In the genomic region with DNA sequence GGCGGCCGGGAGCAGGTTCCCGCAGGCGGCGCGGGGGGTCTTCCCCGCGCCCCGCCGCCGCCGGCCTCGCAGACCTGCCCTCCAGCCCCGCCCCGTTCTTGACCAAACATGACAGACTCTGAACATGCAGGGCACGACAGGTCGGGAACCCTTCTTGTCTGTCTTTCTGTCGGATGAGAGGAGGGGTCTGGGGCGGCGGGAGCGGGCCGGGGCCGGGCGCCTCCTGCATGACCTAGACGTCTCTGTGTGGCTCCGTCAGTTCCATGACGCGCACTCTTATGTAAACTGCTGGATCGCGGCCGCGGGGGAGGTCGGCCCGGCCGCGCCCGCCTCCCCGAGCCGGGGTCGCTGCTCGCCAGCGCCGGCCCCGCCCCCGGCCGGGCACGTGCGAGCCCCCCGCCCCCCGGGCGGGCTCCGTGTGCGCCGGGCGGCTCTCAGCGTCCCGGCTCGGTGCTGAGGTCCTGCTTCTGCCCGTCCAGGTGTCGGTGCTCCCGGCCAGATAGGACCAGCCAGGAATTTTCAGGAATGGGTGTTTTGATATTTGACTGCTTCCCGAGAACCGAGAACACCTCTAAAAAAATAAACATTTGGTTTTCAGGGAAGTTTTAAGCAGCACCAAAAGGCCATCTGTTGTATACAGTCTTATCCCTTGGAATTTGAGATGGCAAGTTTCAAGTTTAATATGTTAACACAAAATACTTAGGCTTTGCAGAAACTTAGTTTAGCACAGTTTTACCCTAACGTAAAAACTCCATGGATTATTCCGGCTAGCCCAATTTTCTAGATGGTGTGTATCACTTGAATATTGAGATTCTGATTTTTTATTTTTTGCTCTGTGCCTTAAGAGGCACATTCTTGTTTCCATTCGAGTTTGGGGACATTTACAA, we compare ENCODE assay signal across 8 cellular contexts. TPM values are rescaled to one million over a fixed set of nuclear protein-coding genes. Genes with fewer than 3 reads are reported as not detected.
DNase-seq lines count a peak whose midpoint lies in the region; ATAC-seq and TF ChIP-seq lines count a peak whose summit lies in the region.

No MANE protein-coding gene starts in this region.

- H3K27me3 ChIP-seq in ascending aorta (no peaks in the 10 kb centered on the region), aorta (ENCODE audit: control insufficient read depth in 1 of 2, insufficient read depth in 2 of 2, low read length in 1 of 2) (no peaks in the 10 kb centered on the region)

- H3K4me3 ChIP-seq in ascending aorta (peak overlapping the region; percentile 96 to 99), aorta (ENCODE audit: low read length in 2 of 2) (peak overlapping the region; percentile 80 to 94)

- WGBS in aorta, 2 donors, result 0 to 1% methylated on average over 63 to 66 of the region's 66 CpGs

- no peak for TF ChIP-seq CTCF in ascending aorta (IDR thresholded peaks at IDR 0.05)

- H3K4me1 ChIP-seq in ascending aorta, result peaks cover 0 to 8% of the 10 kb centered on the region in 2 donors
- H3K4me1 ChIP-seq in aorta (ENCODE audit: control insufficient read depth in 1 of 2, insufficient read depth in 2 of 2, low read length in 2 of 2), result no peaks in the 10 kb centered on the region

- H3K27ac ChIP-seq in ascending aorta, result peak overlapping the region; percentile 100
- H3K27ac ChIP-seq in aorta (ENCODE audit: low read depth in 1 of 2, low read length in 2 of 2), result peak overlapping the region; percentile 99

- peak; percentile 55 for ATAC-seq in GM18498 (IDR thresholded peaks at IDR 0.05; ENCODE audit: unreplicated experiment)
- peak; percentile 51 for ATAC-seq in HG02870 (IDR thresholded peaks at IDR 0.05; ENCODE audit: unreplicated experiment)
- peak; percentile 93 for ATAC-seq in aorta (ENCODE audit: low FRiP score)

- peak; percentile 75 for DNase-seq in NCI-H1694 (lab: John Stamatoyannopoulos, UW)
- DNase-seq in T-helper 22 cell (ENCODE audit: low read depth), result peak; percentile 71
- DNase-seq in ascending aorta (ENCODE audit: low spot score in 2 of 2), result peak; percentile 64 to 93
- peak; percentile 51 for DNase-seq in hepatic stellate cell (ENCODE audit: low spot score)
- peak; percentile 60 for DNase-seq in renal cortical epithelial cell (ENCODE audit: low read depth)
- peak; percentile 93 to 96 for DNase-seq in aorta

- H3K9me3 ChIP-seq in ascending aorta (no peaks in the 10 kb centered on the region), aorta (ENCODE audit: control insufficient read depth, low read length) (no peaks in the 10 kb centered on the region)

- intact Hi-C loops in ascending aorta (cut with DNase I) (loop anchor here (1.0 to 2.0 kb wide), 3 partner anchors 21 to 47 kb away; partner anchors contain the start of gene ZC3H8), aorta (cut with DNase I) (loop anchor here in 1 of 2 donors (2.0 to 5.0 kb wide), 2 partner anchors 29 to 156 kb away; partner anchors contain the start of gene RGPD8)

- no peaks in the 10 kb centered on the region for H3K36me3 ChIP-seq in ascending aorta
- H3K36me3 ChIP-seq in aorta (ENCODE audit: control insufficient read depth in 1 of 2, insufficient read depth in 2 of 2, low read length in 1 of 2), result no peaks in the 10 kb centered on the region

RNA-seq across cellular contexts. Expression of gene ZC3H6, which starts 0.7 kb away (rescaled TPM):
- total RNA-seq in ascending aorta (1.5 TPM), renal cortical epithelial cell (4.7 and 7.0 TPM in 2 replicates), aorta (10 to 100 TPM; 16.2 to 18.2 TPM)
- polyA plus RNA-seq in aorta, result 1 to 10 TPM; 2.3 to 3.5 TPM

RNA-seq across cellular contexts. Expression of gene ZC3H8, which starts 21.3 kb away (rescaled TPM):
- total RNA-seq in ascending aorta, result 0.11 TPM
- total RNA-seq in renal cortical epithelial cell, result 9.9 and 11.2 TPM in 2 replicates
- total RNA-seq in aorta, result 10 to 100 TPM in 1 of 2 donors, 1 to 10 TPM in 1; 6.2 to 10.6 TPM
- 1 to 10 TPM; 4.6 to 7.4 TPM for polyA plus RNA-seq in aorta

Comparison
In these comparisons a context has a peak if more than half of its experiments do, and no peak if none do; other contexts are left out.
1. Peak in every context shown above with its lines: DNase-seq, ATAC-seq, H3K4me3 ChIP-seq and H3K27ac ChIP-seq.